ENCODE assay signal across 23 cellular contexts in genomic region chr1:60694980-60695379, GRCh38.
DNase-seq lines count a peak whose midpoint lies in the region; ATAC-seq and TF ChIP-seq lines count a peak whose summit lies in the region.
"Had no signal": no experiment of that assay in that cellular context is flagged by ENCODE, and none has a peak within 500 bp of the region (broad histone marks: within the 10 kb centered on the region; RNA-seq: fewer than 3 reads in every experiment).

No MANE protein-coding gene starts in this region.

- H3K36me3 ChIP-seq in left ventricle myocardium inferior (no peaks in the 10 kb centered on the region), right atrium auricular region (no peaks in the 10 kb centered on the region)
- H3K36me3 ChIP-seq: BE2C; BLaER1 treated with 17β-estradiol and CSF1 and Interleukin-3, amounts not matched to agents 10 nM and 100 nM had no signal

- DNase-seq in NCI-H82 (lab: John Stamatoyannopoulos, UW) (peak; percentile 12), NCI-H82 treated with DMSO at 0.1 percent for 48 hours (lab: John Stamatoyannopoulos, UW; ENCODE audit: unreplicated experiment) (no peak), left ventricle myocardium inferior (no peak), Right ventricle myocardium superior (no peak), right atrium auricular region (ENCODE audit: low spot score) (no peak), cerebellar cortex (ENCODE audit: low spot score) (no peak), T-helper 9 cell (no peak)
- DNase-seq: 8988T; ACHN; AML-193; BE2C; CD4-positive, alpha-beta T cell; CD8-positive, alpha-beta memory T cell; DMS 273 treated with DMSO at 0.1 percent for 48 hours; DMS79; EL; GDM1; GM23248; H7; HCEC 1CT had no signal

- H3K27me3 ChIP-seq in left ventricle myocardium inferior (ENCODE audit: low read depth) = no peaks in the 10 kb centered on the region
- H3K27me3 ChIP-seq in right atrium auricular region = no peaks in the 10 kb centered on the region
- H3K27me3 ChIP-seq: BE2C; BLaER1 treated with 17β-estradiol and CSF1 and Interleukin-3, amounts not matched to agents 10 nM and 100 nM had no signal

- H3K4me3 ChIP-seq in left ventricle myocardium inferior = no peak overlapping the region
- H3K4me3 ChIP-seq in right atrium auricular region = no peak overlapping the region
- H3K4me3 ChIP-seq: A549; BLaER1 treated with 17β-estradiol and CSF1 and Interleukin-3, amounts not matched to agents 10 nM and 100 nM; GM12878; GM23248 had no signal

- H3K4me1 ChIP-seq in left ventricle myocardium inferior = peaks cover 21% of the 10 kb centered on the region
- peaks cover 0 to 16% of the 10 kb centered on the region in 2 donors for H3K4me1 ChIP-seq in right atrium auricular region
- H3K4me1 ChIP-seq: A549 had no signal

- H3K9me3 ChIP-seq in left ventricle myocardium inferior (replicated peaks) (peaks cover 17% of the 10 kb centered on the region), right atrium auricular region (peaks cover 0 to 12% of the 10 kb centered on the region in 2 donors)
- H3K9me3 ChIP-seq: A549, BE2C had no signal

- TF ChIP-seq CTCF in left ventricle myocardium inferior (IDR thresholded peaks at IDR 0.05; ENCODE audit: borderline replicate concordance) (no peak), right atrium auricular region (IDR thresholded peaks at IDR 0.05) (no peak)

- no peak for ATAC-seq in Right ventricle myocardium superior (ENCODE audit: poor library complexity)
- ATAC-seq: A549, GM12878 had no signal

- intact Hi-C loops in left ventricle myocardium inferior (cut with micrococcal nuclease) = no loop called here
- intact Hi-C loops in Right ventricle myocardium superior (cut with DNase I) = no loop called here

- H3K27ac ChIP-seq in left ventricle myocardium inferior (replicated peaks) = peak overlapping the region; percentile 49
- peak overlapping the region; percentile 62 to 80 for H3K27ac ChIP-seq in right atrium auricular region
- H3K27ac ChIP-seq: A549; BLaER1 treated with 17β-estradiol and CSF1 and Interleukin-3, amounts not matched to agents 10 nM and 100 nM; GM23248 had no signal
